ENCODE assay signal across 8 cellular contexts in genomic region chr9:74951107-74951720, GRCh38. TPM values are rescaled to one million over a fixed set of nuclear protein-coding genes. Genes with fewer than 3 reads are reported as not detected.
DNase-seq lines count a peak whose midpoint lies in the region; ATAC-seq and TF ChIP-seq lines count a peak whose summit lies in the region.

No MANE protein-coding gene starts in this region.

- no peak overlapping the region for H2AFZ ChIP-seq in OCI-LY7 (ENCODE audit: low read length)

- peaks cover 4% of the 10 kb centered on the region for H3K36me3 Mint-ChIP-seq in CD4-positive, alpha-beta T cell (ENCODE audit: low read depth)
- H3K36me3 Mint-ChIP-seq in endothelial cell (ENCODE audit: low read depth, unreplicated experiment) = no peaks in the 10 kb centered on the region

- no peaks in the 10 kb centered on the region for H3K9me3 Mint-ChIP-seq in CD4-positive, alpha-beta T cell
- no peaks in the 10 kb centered on the region for H3K9me3 Mint-ChIP-seq in endothelial cell (ENCODE audit: unreplicated experiment)

- no peaks in the 10 kb centered on the region for H3K9me2 ChIP-seq in OCI-LY7 (ENCODE audit: insufficient read depth, low read length)

- H3K4me3 Mint-ChIP-seq in CD4-positive, alpha-beta T cell = peak overlapping the region; percentile 99
- H3K4me3 Mint-ChIP-seq in endothelial cell (ENCODE audit: unreplicated experiment) = peak overlapping the region; percentile 99

- no peaks in the 10 kb centered on the region for H3K9me3 ChIP-seq in CD4-positive, alpha-beta T cell (ENCODE audit: control insufficient read depth, low read length)
- H3K9me3 ChIP-seq in OCI-LY7 (ENCODE audit: low read length) (no peaks in the 10 kb centered on the region), neutrophil (no peaks in the 10 kb centered on the region)

- H3K36me3 ChIP-seq in OCI-LY7 (ENCODE audit: insufficient read depth, low read length) = peaks cover 29% of the 10 kb centered on the region
- H3K36me3 ChIP-seq in neutrophil = no peaks in the 10 kb centered on the region

- TF ChIP-seq CTCF in CD4-positive, alpha-beta T cell (IDR thresholded peaks at IDR 0.05) = no peak
- TF ChIP-seq CTCF in OCI-LY7 (conservative IDR thresholded peaks at IDR 0.05; ENCODE audit: low read length) = no peak
- TF ChIP-seq CTCF in endothelial cell (IDR thresholded peaks at IDR 0.05; ENCODE audit: unreplicated experiment) = no peak
- TF ChIP-seq CTCF in neutrophil (IDR thresholded peaks at IDR 0.05) = no peak

- peak overlapping the region; percentile 87 for H3K27ac Mint-ChIP-seq in CD4-positive, alpha-beta T cell
- H3K27ac Mint-ChIP-seq in endothelial cell (ENCODE audit: unreplicated experiment) = peak overlapping the region; percentile 78

- H3K4me3 ChIP-seq in OCI-LY7 (ENCODE audit: low read depth, low read length, poor library complexity, severe bottlenecking) = peak overlapping the region; percentile 90
- peak overlapping the region; percentile 96 to 98 for H3K4me3 ChIP-seq in neutrophil (ENCODE audit: low read depth in 1 of 2, low read length in 1 of 2)

- DNase-seq in CD4-positive, alpha-beta T cell = no peak
- no peak for DNase-seq in OCI-LY7 (ENCODE audit: low spot score)
- no peak for DNase-seq in endothelial cell (ENCODE audit: low spot score)
- no peak for DNase-seq in NCI-H69 (lab: John Stamatoyannopoulos, UW)
- no peak for DNase-seq in DMS79 treated with DMSO at 0.1 percent for 48 hours (lab: John Stamatoyannopoulos, UW)

- intact Hi-C loops in CD4-positive, alpha-beta T cell (cut with DNase I, micrococcal nuclease) = loop anchor here (5.0 to 10.0 kb wide), 4 partner anchors 51 to 1444 kb away; partner anchors contain the start of genes CARNMT1 (in 1 of the 2) and RFK (in 1 of the 2)
- intact Hi-C loops in OCI-LY7 (cut with micrococcal nuclease; ENCODE audit: unreplicated experiment) = loop anchor here (5.0 to 10.0 kb wide), 2 partner anchors 179 to 1444 kb away; partner anchors contain the start of gene RFK

- peak overlapping the region; percentile 90 for H3K4me2 ChIP-seq in OCI-LY7 (ENCODE audit: low read length)

- no TSS peak for BruUV-seq in OCI-LY7 (replicated peaks; lab: Mats Ljungman, UMichigan)

- no peak for ATAC-seq in CD4-positive, alpha-beta T cell (ENCODE audit: poor library complexity)
- no peak for ATAC-seq in GM18870 (IDR thresholded peaks at IDR 0.05; ENCODE audit: unreplicated experiment)
- ATAC-seq in GM19395 (IDR thresholded peaks at IDR 0.05; ENCODE audit: unreplicated experiment) = no peak

- CTCF ChIA-PET in CD4-positive, alpha-beta T cell (lab: Charles Lee) = interaction anchor here (0.7 to 2.7 kb wide), 4 partner anchors 9 to 77 kb away, joined by 3 to 14 read pairs (median 4); partner anchors contain the start of gene CARNMT1
- CTCF ChIA-PET in OCI-LY7 (lab: Charles Lee; ENCODE audit: unreplicated experiment) = interaction anchor here (3.4 kb wide), 1 partner anchor 75 kb away, joined by 14 read pairs; no protein-coding TSS in a partner anchor

- H3K79me2 ChIP-seq in OCI-LY7 (ENCODE audit: insufficient read depth, low read depth, low read length) = peaks cover 53% of the 10 kb centered on the region

- peaks cover 28% of the 10 kb centered on the region for H3K4me1 Mint-ChIP-seq in CD4-positive, alpha-beta T cell (ENCODE audit: low read depth)
- H3K4me1 Mint-ChIP-seq in endothelial cell (ENCODE audit: unreplicated experiment) = peaks cover 12% of the 10 kb centered on the region

- H3K27ac ChIP-seq in CD4-positive, alpha-beta T cell (ENCODE audit: low read depth, low read length) = no peak overlapping the region
- H3K27ac ChIP-seq in OCI-LY7 (ENCODE audit: low read depth, low read length, poor library complexity, severe bottlenecking) (peak overlapping the region; percentile 93), neutrophil (peak overlapping the region; percentile 88)

- POLR2A ChIA-PET in CD4-positive, alpha-beta T cell (lab: Charles Lee) = interaction anchor here (0.6 to 7.0 kb wide), 7 partner anchors 47 to 209 kb away, joined by 4 to 95 read pairs (median 6); partner anchors contain the start of genes CARNMT1, NMRK1 and OSTF1
- POLR2A ChIA-PET in OCI-LY7 (lab: Charles Lee) = interaction anchor here (0.6 to 7.2 kb wide), 8 partner anchors 9 to 1665 kb away, joined by 3 to 78 read pairs (median 4); partner anchors contain the start of gene CARNMT1

- H3K27me3 ChIP-seq in CD4-positive, alpha-beta T cell (ENCODE audit: control insufficient read depth, insufficient read depth, low read length) = no peaks in the 10 kb centered on the region
- no peaks in the 10 kb centered on the region for H3K27me3 ChIP-seq in neutrophil

- peaks cover 17% of the 10 kb centered on the region for H4K20me1 ChIP-seq in OCI-LY7 (ENCODE audit: insufficient read depth, low read length)

- no peaks in the 10 kb centered on the region for H3K27me3 Mint-ChIP-seq in CD4-positive, alpha-beta T cell
- peaks cover 6% of the 10 kb centered on the region for H3K27me3 Mint-ChIP-seq in endothelial cell (ENCODE audit: unreplicated experiment)

- H3K4me1 ChIP-seq in OCI-LY7 (ENCODE audit: insufficient read depth, low read length, poor library complexity, severe bottlenecking) (peaks cover 32% of the 10 kb centered on the region), neutrophil (ENCODE audit: control insufficient read depth in 1 of 2, insufficient read depth in 1 of 2, low read depth in 1 of 2, low read length in 1 of 2) (peaks cover 9 to 21% of the 10 kb centered on the region in 2 experiments)

RNA-seq across cellular contexts. Expression of gene C9orf40, which starts 1.5 kb away (rescaled TPM):
- total RNA-seq in CD4-positive, alpha-beta T cell = 1 to 10 TPM; 3.0 TPM
- 16.2 and 19.8 TPM in 2 replicates for total RNA-seq in OCI-LY7 (2014; rRNA removed; shearing (Covaris generic))
- total RNA-seq in OCI-LY7 (2022) = 39.8 and 41.3 TPM in 2 replicates
- total RNA-seq in endothelial cell (ENCODE audit: unreplicated experiment) = 3.9 TPM
